In genomic region chr15:75637245-75638009, GRCh38 we compare ENCODE assay signal across 1 cellular context.
TF ChIP-seq lines count a peak whose summit lies in the region.

No MANE protein-coding gene starts in this region.

TF ChIP-seq in H1, 55 proteins besides CTCF, POLR2A, EP300 and RAD21:
- TF ChIP-seq MAFK (IDR thresholded peaks at IDR 0.05; ENCODE audit: low read depth, low read length) (no peak), YY1 (IDR thresholded peaks at IDR 0.05; ENCODE audit: low read depth, low read length) (no peak), KDM5A (IDR thresholded peaks at IDR 0.05; ENCODE audit: low read length) (no peak), RFX5 (IDR thresholded peaks at IDR 0.05; ENCODE audit: borderline replicate concordance, low read depth, low read length) (no peak), SIX5 (IDR thresholded peaks at IDR 0.05; ENCODE audit: low read depth, low read length) (no peak), POU5F1 (IDR thresholded peaks at IDR 0.05; ENCODE audit: low read depth, low read length) (no peak), ATF2 (IDR thresholded peaks at IDR 0.05; ENCODE audit: low read length) (no peak), JUN (IDR thresholded peaks at IDR 0.05; ENCODE audit: low read depth, low read length) (no peak), SUZ12 (IDR thresholded peaks at IDR 0.05; ENCODE audit: low read length) (no peak)
